ENCODE assay signal across 1 cellular context in genomic region chr11:27234043-27234668, GRCh38.
TF ChIP-seq lines count a peak whose summit lies in the region.

No MANE protein-coding gene starts in this region.

TF ChIP-seq in HepG2, 621 proteins besides CTCF, POLR2A, EP300 and RAD21 (continued from another document and continues in another):
- no peak for TF ChIP-seq ZNF280D (CRISPR knock-in tag; IDR thresholded peaks at IDR 0.05)
- TF ChIP-seq FOSL2 (CRISPR knock-in tag; IDR thresholded peaks at IDR 0.05), result peak; percentile 87
- TF ChIP-seq ZNF605 (CRISPR knock-in tag; IDR thresholded peaks at IDR 0.05), result 0 out of 2 replicates have a peak, but pooled peaks have one; percentile 28
- 0 out of 2 replicates have a peak, but pooled peaks have one; percentile 28 for TF ChIP-seq ZNF614 (CRISPR knock-in tag; IDR thresholded peaks at IDR 0.05; ENCODE audit: borderline replicate concordance)
- TF ChIP-seq HOXA3 (CRISPR knock-in tag; IDR thresholded peaks at IDR 0.05), result 0 out of 2 replicates have a peak, but pooled peaks have one; percentile 46
- peak; percentile 53 for TF ChIP-seq SALL1 (CRISPR knock-in tag; IDR thresholded peaks at IDR 0.05)
- TF ChIP-seq ZNF644 (CRISPR knock-in tag; IDR thresholded peaks at IDR 0.05; ENCODE audit: low read depth), result peak; percentile 84
- peak; percentile 85 for TF ChIP-seq HNF4A (CRISPR knock-in tag; IDR thresholded peaks at IDR 0.05)
- TF ChIP-seq HNF1B (CRISPR knock-in tag; IDR thresholded peaks at IDR 0.05), result peak; percentile 41; the same call in 1 of the 2 replicates
- peak; percentile 46; the same call in 1 of the 2 replicates for TF ChIP-seq ZNF770 (CRISPR knock-in tag; IDR thresholded peaks at IDR 0.05)
- no peak for TF ChIP-seq ZNF83 (CRISPR knock-in tag; IDR thresholded peaks at IDR 0.05; ENCODE audit: borderline replicate concordance)
- peak; percentile 32; the same call in 1 of the 2 replicates for TF ChIP-seq PITX1 (CRISPR knock-in tag; IDR thresholded peaks at IDR 0.05)
- peak; percentile 49 for TF ChIP-seq STAG1 (CRISPR knock-in tag; IDR thresholded peaks at IDR 0.05)
- no peak for TF ChIP-seq ZHX1 (CRISPR knock-in tag; IDR thresholded peaks at IDR 0.05; ENCODE audit: low read depth)
- TF ChIP-seq FOXJ3 (CRISPR knock-in tag; IDR thresholded peaks at IDR 0.05; ENCODE audit: borderline replicate concordance), result peak; percentile 65; the same call in 1 of the 2 replicates
- TF ChIP-seq DMAP1 (CRISPR knock-in tag; IDR thresholded peaks at IDR 0.05), result 0 out of 2 replicates have a peak, but pooled peaks have one; percentile 32
- peak; percentile 41; the same call in 1 of the 2 replicates for TF ChIP-seq ZFX (CRISPR knock-in tag; IDR thresholded peaks at IDR 0.05; ENCODE audit: low read depth)
- TF ChIP-seq FOXA3 (CRISPR knock-in tag; IDR thresholded peaks at IDR 0.05), result peak; percentile 26; the same call in 1 of the 2 replicates
- TF ChIP-seq CEBPG (CRISPR knock-in tag; IDR thresholded peaks at IDR 0.05), result peak; percentile 24; the same call in 1 of the 2 replicates
- peak; percentile 51; the same call in 1 of the 2 replicates for TF ChIP-seq HOMEZ (CRISPR knock-in tag; IDR thresholded peaks at IDR 0.05; ENCODE audit: low read depth)
- TF ChIP-seq ZNF652 (CRISPR knock-in tag; IDR thresholded peaks at IDR 0.05; ENCODE audit: borderline replicate concordance, low read depth), result peak; percentile 57; the same call in 1 of the 2 replicates
- TF ChIP-seq ARID5B (CRISPR knock-in tag; IDR thresholded peaks at IDR 0.05), result peak; percentile 53
- TF ChIP-seq ZNF501 (CRISPR knock-in tag; IDR thresholded peaks at IDR 0.05), result peak; percentile 38; the same call in 1 of the 2 replicates
- 0 out of 2 replicates have a peak, but pooled peaks have one; percentile 35 for TF ChIP-seq KDM2A (CRISPR knock-in tag; IDR thresholded peaks at IDR 0.05; ENCODE audit: borderline replicate concordance, low read depth)
- TF ChIP-seq TFDP1 (CRISPR knock-in tag; IDR thresholded peaks at IDR 0.05; ENCODE audit: borderline replicate concordance), result peak; percentile 26; the same call in 1 of the 2 replicates
- TF ChIP-seq GFI1 (CRISPR knock-in tag; IDR thresholded peaks at IDR 0.05; ENCODE audit: borderline replicate concordance), result peak; percentile 74
- 0 out of 2 replicates have a peak, but pooled peaks have one; percentile 25 for TF ChIP-seq RXRA (CRISPR knock-in tag; IDR thresholded peaks at IDR 0.05)
- TF ChIP-seq NFYB (CRISPR knock-in tag; IDR thresholded peaks at IDR 0.05), result no peak
- TF ChIP-seq HOXA5 (CRISPR knock-in tag; IDR thresholded peaks at IDR 0.05), result peak; percentile 63; the same call in 1 of the 2 replicates
- TF ChIP-seq POGK (CRISPR knock-in tag; conservative IDR thresholded peaks at IDR 0.05), result 0 out of 2 replicates have a peak, but pooled peaks have one; percentile 45
- 0 out of 2 replicates have a peak, but pooled peaks have one; percentile 18 for TF ChIP-seq ZNF362 (CRISPR knock-in tag; IDR thresholded peaks at IDR 0.05; ENCODE audit: borderline replicate concordance)
- peak; percentile 46; the same call in 1 of the 2 replicates for TF ChIP-seq SAP130 (CRISPR knock-in tag; IDR thresholded peaks at IDR 0.05; ENCODE audit: low read depth)
- TF ChIP-seq MED1 (CRISPR knock-in tag; IDR thresholded peaks at IDR 0.05), result peak; percentile 51; the same call in 1 of the 2 replicates
